Comparison of ENCODE assay signal across 13 cellular contexts in the genomic region with DNA sequence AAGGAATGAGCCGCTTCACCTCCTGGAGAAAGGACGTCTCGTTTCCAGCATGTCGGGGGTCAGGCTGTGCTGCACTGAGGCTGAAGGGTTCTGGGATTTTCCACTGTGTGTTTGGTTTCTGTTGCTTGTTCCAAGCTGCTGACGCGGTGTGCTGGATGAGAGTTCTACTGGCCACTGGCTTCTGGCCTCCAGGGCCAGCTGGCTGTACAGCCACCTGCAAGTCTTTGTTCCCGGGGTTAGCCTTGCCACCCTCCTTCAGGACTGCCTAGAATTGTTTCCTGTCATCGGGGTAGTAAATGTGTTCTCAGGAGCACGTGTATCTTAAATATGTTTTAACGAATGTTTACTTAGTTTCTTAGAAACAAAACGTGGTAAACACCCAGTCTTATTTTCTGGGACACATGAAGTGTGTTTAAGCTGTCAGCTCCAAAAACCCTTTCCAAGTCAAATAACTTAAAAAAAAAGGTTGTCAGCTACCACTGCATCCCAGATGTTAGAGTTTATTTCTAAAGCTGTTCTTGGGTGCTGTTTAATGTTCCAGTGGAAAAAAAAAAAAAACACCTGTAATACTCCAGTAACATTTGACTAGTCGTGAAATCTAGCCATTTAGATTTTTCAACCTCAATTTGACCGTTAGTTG.
DNase-seq lines count a peak whose midpoint lies in the region; ATAC-seq and TF ChIP-seq lines count a peak whose summit lies in the region.
"Had no signal": no experiment of that assay in that cellular context is flagged by ENCODE, and none has a peak within 500 bp of the region (broad histone marks: within the 10 kb centered on the region; RNA-seq: fewer than 3 reads in every experiment).

No MANE protein-coding gene starts in this region.

- H2BK120ac ChIP-seq in neuronal stem cell (ENCODE audit: low read depth, low read length): no peak overlapping the region

- TF ChIP-seq CTCF in glutamatergic neuron (IDR thresholded peaks at IDR 0.05; ENCODE audit: partially characterized antibody, unreplicated experiment): no peak
- TF ChIP-seq CTCF in vagina (IDR thresholded peaks at IDR 0.05): no peak

- no peak overlapping the region for H3K23ac ChIP-seq in neuronal stem cell (ENCODE audit: low read depth, low read length, poor library complexity)

- H3K27me3 ChIP-seq in neuronal stem cell (ENCODE audit: control insufficient read depth in 3 of 3, insufficient read depth in 3 of 3, low read depth in 1 of 3, low read length in 3 of 3) (no peaks in the 10 kb centered on the region), vagina (no peaks in the 10 kb centered on the region)

- no peak for TF ChIP-seq POLR2A in vagina (IDR thresholded peaks at IDR 0.05)

- peak overlapping the region; percentile 8 for H3K4me3 Mint-ChIP-seq in glutamatergic neuron (ENCODE audit: unreplicated experiment)
- H3K4me3 Mint-ChIP-seq: immature natural killer cell had no signal

- H2BK12ac ChIP-seq in neuronal stem cell (ENCODE audit: low read length): no peak overlapping the region

- H4K91ac ChIP-seq in neuronal stem cell (ENCODE audit: low read depth, low read length, poor library complexity): no peak overlapping the region

- peak; percentile 77 for ATAC-seq in Right ventricle myocardium inferior
- ATAC-seq in activated CD4-positive, CD25-positive, alpha-beta regulatory T cell treated with anti-CD3 and anti-CD28 coated beads, Interleukin-2, amount 50 U/mL, for 24 hours: no peak
- ATAC-seq: A549 had no signal

- H3K4me3 ChIP-seq in neuronal stem cell (ENCODE audit: low read length in 2 of 2) (no peak overlapping the region), vagina (no peak overlapping the region)
- H3K4me3 ChIP-seq: A549 had no signal

- no peak overlapping the region for H2AK5ac ChIP-seq in neuronal stem cell (ENCODE audit: low read depth, low read length)

- peak overlapping the region; percentile 71 for H3K18ac ChIP-seq in neuronal stem cell (ENCODE audit: low read length)

- peaks cover 0 to 7% of the 10 kb centered on the region in 2 donors for H3K9me3 ChIP-seq in neuronal stem cell (replicated peaks in 1 of 2; ENCODE audit: control insufficient read depth in 2 of 2, insufficient read depth in 1 of 2, low read depth in 1 of 2, low read length in 2 of 2)
- no peaks in the 10 kb centered on the region for H3K9me3 ChIP-seq in vagina
- H3K9me3 ChIP-seq: A549 had no signal

- H3K27ac Mint-ChIP-seq in glutamatergic neuron (ENCODE audit: unreplicated experiment): peak overlapping the region; percentile 31
- H3K27ac Mint-ChIP-seq: immature natural killer cell had no signal

- peaks cover 5 to 76% of the 10 kb centered on the region in 2 donors for H3K36me3 ChIP-seq in neuronal stem cell (replicated peaks in 1 of 2; ENCODE audit: control insufficient read depth in 2 of 2, insufficient read depth in 2 of 2, low read length in 2 of 2)
- no peaks in the 10 kb centered on the region for H3K36me3 ChIP-seq in vagina

- H3K14ac ChIP-seq in neuronal stem cell (ENCODE audit: low read length): no peak overlapping the region

- H4K8ac ChIP-seq in neuronal stem cell (ENCODE audit: low read depth, low read length): no peak overlapping the region

- H3K4ac ChIP-seq in neuronal stem cell (ENCODE audit: low read length): no peak overlapping the region

- no peak overlapping the region for H2BK15ac ChIP-seq in neuronal stem cell (ENCODE audit: low read length)

- peaks cover 8% of the 10 kb centered on the region for H3K27me3 Mint-ChIP-seq in glutamatergic neuron (ENCODE audit: unreplicated experiment)

- peak; percentile 84 for DNase-seq in Right ventricle myocardium inferior (ENCODE audit: missing footprints)
- no peak for DNase-seq in cardiac septum (ENCODE audit: low spot score)
- no peak for DNase-seq in glutamatergic neuron
- DNase-seq in neuronal stem cell (ENCODE audit: low spot score): no peak
- DNase-seq in vagina (ENCODE audit: extremely low spot score in 2 of 2): peak in 1 of 2 donors; percentile 94
- DNase-seq in NCI-H69 (lab: John Stamatoyannopoulos, UW): no peak
- DNase-seq in NCI-H748 (lab: John Stamatoyannopoulos, UW; ENCODE audit: unreplicated experiment): no peak
- DNase-seq: immature natural killer cell; NCI-H2107; stimulated activated CD4-positive, alpha-beta T cell treated with anti-CD3 and anti-CD28 coated beads, Interleukin-4, amount 100 ng/mL, for 1 hour had no signal

- H3K79me1 ChIP-seq in neuronal stem cell (ENCODE audit: low read depth, low read length): no peaks in the 10 kb centered on the region

- peaks cover 6% of the 10 kb centered on the region for H3K36me3 Mint-ChIP-seq in glutamatergic neuron (ENCODE audit: unreplicated experiment)
- H3K36me3 Mint-ChIP-seq: immature natural killer cell had no signal

- no peak overlapping the region for H3K4me2 ChIP-seq in neuronal stem cell (ENCODE audit: insufficient read depth, low read length, poor library complexity, severe bottlenecking)
- H3K4me2 ChIP-seq: A549, KMS-11 had no signal

- no peak overlapping the region for H2AFZ ChIP-seq in neuronal stem cell (ENCODE audit: low read length)

- H3K27ac ChIP-seq in neuronal stem cell (replicated peaks; ENCODE audit: low read length): no peak overlapping the region
- H3K27ac ChIP-seq in vagina: peak overlapping the region; percentile 82
- H3K27ac ChIP-seq: A549, KMS-11 had no signal

- peaks cover 58% of the 10 kb centered on the region for H3K4me1 Mint-ChIP-seq in glutamatergic neuron (ENCODE audit: low read depth, unreplicated experiment)

- peaks cover 13% of the 10 kb centered on the region for H3K9me3 Mint-ChIP-seq in glutamatergic neuron (ENCODE audit: unreplicated experiment)
- H3K9me3 Mint-ChIP-seq: immature natural killer cell had no signal

- H3K4me1 ChIP-seq in neuronal stem cell (ENCODE audit: control insufficient read depth in 2 of 2, insufficient read depth in 1 of 2, low read depth in 1 of 2, low read length in 2 of 2): peaks cover 0 to 9% of the 10 kb centered on the region in 2 donors
- H3K4me1 ChIP-seq in vagina: peaks cover 32% of the 10 kb centered on the region

- H2BK5ac ChIP-seq in neuronal stem cell (ENCODE audit: low read length): no peak overlapping the region

- intact Hi-C loops in Right ventricle myocardium inferior (cut with DNase I) (no loop called here), cardiac septum (cut with DNase I) (no loop called here), vagina (cut with DNase I) (no loop called here)

- no peak overlapping the region for H3K9ac ChIP-seq in neuronal stem cell (ENCODE audit: low read depth, low read length, poor library complexity)
- H3K9ac ChIP-seq: KMS-11 had no signal

- no CpG with 5 or more reads among the region's 13 CpGs for WGBS in neuronal stem cell (ENCODE audit: extremely low coverage in 2 of 2, insufficient read length in 2 of 2, insufficient replicate concordance in 1 of 2), 2 donors
